9 cellular contexts compared by ENCODE assay signal in genomic region chr7:47635091-47636090, GRCh38. TPM values are rescaled to one million over a fixed set of nuclear protein-coding genes. Genes with fewer than 3 reads are reported as not detected.
DNase-seq lines count a peak whose midpoint lies in the region; ATAC-seq, FAIRE-seq and TF ChIP-seq lines count a peak whose summit lies in the region.
"Had no signal": no experiment of that assay in that cellular context is flagged by ENCODE, and none has a peak within 500 bp of the region (broad histone marks: within the 10 kb centered on the region; RNA-seq: fewer than 3 reads in every experiment).

No MANE protein-coding gene starts in this region.

- no peak for TF ChIP-seq CTCF in gastrocnemius medialis (IDR thresholded peaks at IDR 0.05 in 4 of 5, conservative IDR thresholded peaks at IDR 0.05 in 1 of 5)

- TF ChIP-seq POLR2A in H54 (IDR thresholded peaks at IDR 0.05; ENCODE audit: low read depth, low read length) (no peak; the same call in 1 of the 2 replicates), gastrocnemius medialis (IDR thresholded peaks at IDR 0.05) (no peak)

- peak; percentile 94 for DNase-seq in H54 (ENCODE audit: insufficient read length, low spot score)
- DNase-seq in NCI-H774 (lab: John Stamatoyannopoulos, UW): peak; percentile 61
- DNase-seq in left cardiac atrium: no peak
- DNase-seq in gastrocnemius medialis: no peak
- DNase-seq in T-helper 2 cell: no peak
- DNase-seq in activated effector memory CD4-positive, alpha-beta T cell treated with Interleukin-2 at 50 U/mL for 16 hours: no peak
- no peak for DNase-seq in GM19240 (ENCODE audit: insufficient read length, low spot score)
- DNase-seq in OCI-M2 (lab: John Stamatoyannopoulos, UW; ENCODE audit: unreplicated experiment): no peak
- DNase-seq: T-cell had no signal

- H3K9me3 ChIP-seq in gastrocnemius medialis: no peaks in the 10 kb centered on the region

- intact Hi-C loops in left cardiac atrium (cut with DNase I): no loop called here
- intact Hi-C loops in gastrocnemius medialis (cut with DNase I; ENCODE audit: low total_unique reads): no loop called here

- in situ Hi-C loops in gastrocnemius medialis (cut with MboI; ENCODE audit: low sequenced_read_pairs in 4 of 4): no loop called here

- no peak for FAIRE-seq in H54 (lab: Jason Lieb, UNC)

- ATAC-seq in left cardiac atrium (peak; percentile 54 to 74), gastrocnemius medialis (peak; percentile 35 to 50)
- ATAC-seq: T-cell had no signal

- H3K4me3 ChIP-seq in gastrocnemius medialis: no peak overlapping the region

- H3K36me3 ChIP-seq in gastrocnemius medialis: no peaks in the 10 kb centered on the region

- peaks cover 5 to 8% of the 10 kb centered on the region in 2 donors for H3K4me1 ChIP-seq in gastrocnemius medialis

- no peak overlapping the region for H3K27ac ChIP-seq in gastrocnemius medialis

- H3K27me3 ChIP-seq in gastrocnemius medialis: no peaks in the 10 kb centered on the region

RNA-seq across cellular contexts. Expression of gene TNS3, which starts 53.5 kb away (rescaled TPM):
- total RNA-seq in left cardiac atrium (10 to 100 TPM; 51.4 to 66.9 TPM), gastrocnemius medialis (10 to 100 TPM; 39.4 to 64.3 (median 50.5) TPM)

Comparison
In these comparisons a context has a peak if more than half of its experiments do, and no peak if none do; other contexts are left out.
1. DNase-seq: peak in H54 (single experiment) and NCI-H774 (single experiment); none in left cardiac atrium (single experiment), gastrocnemius medialis (0 of 2), T-helper 2 cell (0 of 5), activated effector memory CD4-positive, alpha-beta T cell treated with Interleukin-2 at 50 U/mL for 16 hours (single experiment), GM19240 (single experiment) and OCI-M2 (single experiment).